In genomic region chr5:55994998-55995914, GRCh38 we compare ENCODE assay signal across 8 cellular contexts. TPM values are rescaled to one million over a fixed set of nuclear protein-coding genes. Genes with fewer than 3 reads are reported as not detected.
DNase-seq lines count a peak whose midpoint lies in the region; ATAC-seq and TF ChIP-seq lines count a peak whose summit lies in the region.

No MANE protein-coding gene starts in this region.

- intact Hi-C loops in left cardiac atrium (cut with DNase I) = no loop called here
- intact Hi-C loops in posterior vena cava (cut with DNase I) = loop anchor here in 1 of 2 donors (5.0 kb wide), 1 partner anchor 423 kb away; no protein-coding TSS in a partner anchor

- DNase-seq in GM13977 (ENCODE audit: low spot score) (peak; percentile 98), NCI-H1436 treated with DMSO at 0.1 percent for 48 hours (lab: John Stamatoyannopoulos, UW) (peak; percentile 87), T follicular helper cell (ENCODE audit: low read depth) (peak; percentile 94), amniotic epithelial cell (ENCODE audit: low read depth) (peak; percentile 97), left cardiac atrium (peak; percentile 99), posterior vena cava (ENCODE audit: low spot score) (peak; percentile 99), ureter (ENCODE audit: low spot score) (peak; percentile 98)

- TF ChIP-seq CTCF in GM13977 (IDR thresholded peaks at IDR 0.05; ENCODE audit: extremely low read depth, insufficient read depth, missing control alignments) = peak; percentile 24

- ATAC-seq in HG02870 (IDR thresholded peaks at IDR 0.05; ENCODE audit: unreplicated experiment) = peak; percentile 97
- ATAC-seq in left cardiac atrium = peak; percentile 97 to 98

- in situ Hi-C loops in GM13977 (cut with MboI; ENCODE audit: low pct_unique_long_range_greater_than_20kb, low sequenced_read_pairs, unreplicated experiment) = no loop called here

RNA-seq across cellular contexts. Expression of gene IL6ST, which starts 0.5 kb away (rescaled TPM):
- 100 to 1,000 TPM; 204 to 261 TPM for total RNA-seq in left cardiac atrium
- 100 to 1,000 TPM; 359 to 375 TPM for total RNA-seq in posterior vena cava
- total RNA-seq in ureter = 255 TPM

Comparison
In these comparisons a context has a peak if more than half of its experiments do, and no peak if none do; other contexts are left out.
1. Peak in every context shown above with its lines: DNase-seq and ATAC-seq.